In the genomic region with DNA sequence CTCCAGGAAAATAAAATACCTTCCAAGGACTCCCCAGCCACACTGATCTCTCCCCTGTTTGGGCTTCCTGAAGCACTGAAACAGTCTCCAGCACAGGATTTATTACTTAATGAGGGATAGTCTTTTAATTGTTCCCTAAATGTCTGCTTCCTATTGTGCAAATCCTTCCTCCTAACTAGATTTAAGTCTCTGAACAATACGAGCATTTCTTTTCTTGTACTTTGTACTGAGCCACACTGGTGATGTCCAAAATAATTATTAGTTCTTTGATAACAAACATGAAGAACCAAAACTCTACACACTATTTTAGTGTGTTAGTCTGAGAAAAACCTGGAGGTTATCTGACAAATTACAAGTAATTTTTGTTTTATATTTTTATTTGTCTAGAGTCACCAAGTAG, we compare ENCODE assay signal across 26 cellular contexts.
"Had no signal": no experiment of that assay in that cellular context is flagged by ENCODE, and none has a peak within 500 bp of the region (broad histone marks: within the 10 kb centered on the region; RNA-seq: fewer than 3 reads in every experiment).

No MANE protein-coding gene starts in this region.

- H3K27ac ChIP-seq: coronary artery, dorsolateral prefrontal cortex, neural progenitor cell, parathyroid adenoma, right atrium auricular region, suprapubic skin, tibial artery, VCaP had no signal

- H3K9ac ChIP-seq: neural progenitor cell, parathyroid adenoma had no signal

- H3K27me3 ChIP-seq: neural progenitor cell, right atrium auricular region, suprapubic skin, tibial artery had no signal

- DNase-seq: activated CD4-positive, alpha-beta memory T cell treated with anti-CD3 and anti-CD28 coated beads for 36 hours; activated CD4-positive, alpha-beta T cell treated with anti-CD3 and anti-CD28 coated beads for 48 hours; activated CD8-positive, alpha-beta memory T cell treated with anti-CD3 and anti-CD28 coated beads, Interleukin-2, amount 50 U/mL, for 4 hours; activated effector memory CD4-positive, alpha-beta T cell treated with anti-CD3 and anti-CD28 coated beads, Interleukin-2, amount 50 U/mL, for 16 hours; activated naive CD4-positive, alpha-beta T cell treated with anti-CD3 and anti-CD28 coated beads for 36 hours; activated naive CD8-positive, alpha-beta T cell treated with anti-CD3 and anti-CD28 coated beads, Interleukin-2, amount 10 ng/mL, durations not matched to agents 7 days and 5 days; activated T-cell treated with anti-CD3 and anti-CD28 coated beads, Interleukin-2, amount 50 U/mL, for 1 hour; amygdala; dorsolateral prefrontal cortex; effector memory CD4-positive, alpha-beta T cell; left ventricle myocardium superior; midbrain; naive thymus-derived CD4-positive, alpha-beta T cell; occipital lobe; stimulated activated CD4-positive, alpha-beta T cell treated with anti-CD3 and anti-CD28 coated beads, Interleukin-15, amount 100 ng/mL, for 24 hours; stimulated activated CD4-positive, alpha-beta T cell treated with anti-CD3 and anti-CD28 coated beads, Interleukin-2, amount 100 ng/mL, for 24 hours; stimulated activated naive B cell treated with anti-CD40 and anti-IgM and Interleukin-4, amounts not matched to agents 10 μg/mL and 1 μg/mL and 100 μg/mL, for 72 hours; tibial artery had no signal

- H3K9me3 Mint-ChIP-seq: activated naive CD4-positive, alpha-beta T cell treated with anti-CD3 and anti-CD28 coated beads for 36 hours; activated naive CD8-positive, alpha-beta T cell treated with anti-CD3 and anti-CD28 coated beads, Interleukin-2, amount 10 ng/mL, durations not matched to agents 7 days and 5 days; activated T-helper 1 cell treated with anti-CD3 and anti-CD28 coated beads, Interleukin-12 subunit alpha, Interleukin-12 subunit beta, Interleukin-2, Interleukin-4 antibody, amounts not matched to agents 30 ng/mL and 10 ng/mL and 1 ng/mL, durations not matched to agents 14 hours and 24 hours and 36 hours; central memory CD8-positive, alpha-beta T cell; stimulated activated naive B cell treated with anti-CD40 and anti-IgM and Interleukin-4, amounts not matched to agents 10 μg/mL and 1 μg/mL and 100 μg/mL, for 72 hours had no signal

- H3K4me1 ChIP-seq: parathyroid adenoma had no signal

- H3K4me2 ChIP-seq: neural progenitor cell had no signal

- H3K4me3 ChIP-seq: coronary artery, dorsolateral prefrontal cortex, neural progenitor cell, right atrium auricular region, suprapubic skin, tibial artery had no signal

- H3K36me3 Mint-ChIP-seq: activated CD4-positive, alpha-beta memory T cell treated with anti-CD3 and anti-CD28 coated beads for 36 hours; stimulated activated naive B cell treated with anti-CD40 and anti-IgM and Interleukin-4, amounts not matched to agents 10 μg/mL and 1 μg/mL and 100 μg/mL, for 72 hours had no signal

- H3K9me3 ChIP-seq: right atrium auricular region, suprapubic skin, tibial artery had no signal

- H3K4me1 Mint-ChIP-seq: central memory CD8-positive, alpha-beta T cell had no signal

- H2AFZ ChIP-seq: neural progenitor cell, parathyroid adenoma had no signal

- H3K36me3 ChIP-seq: neural progenitor cell, right atrium auricular region, suprapubic skin, tibial artery had no signal

- H3K4me3 Mint-ChIP-seq: activated CD4-positive, alpha-beta memory T cell treated with anti-CD3 and anti-CD28 coated beads for 36 hours; activated naive CD4-positive, alpha-beta T cell treated with anti-CD3 and anti-CD28 coated beads for 36 hours; activated naive CD8-positive, alpha-beta T cell treated with anti-CD3 and anti-CD28 coated beads, Interleukin-2, amount 10 ng/mL, durations not matched to agents 7 days and 5 days; activated T-helper 1 cell treated with anti-CD3 and anti-CD28 coated beads, Interleukin-12 subunit alpha, Interleukin-12 subunit beta, Interleukin-2, Interleukin-4 antibody, amounts not matched to agents 30 ng/mL and 10 ng/mL and 1 ng/mL, durations not matched to agents 14 hours and 24 hours and 36 hours; central memory CD8-positive, alpha-beta T cell; stimulated activated naive B cell treated with anti-CD40 and anti-IgM and Interleukin-4, amounts not matched to agents 10 μg/mL and 1 μg/mL and 100 μg/mL, for 72 hours had no signal

- H3K27ac Mint-ChIP-seq: activated CD4-positive, alpha-beta memory T cell treated with anti-CD3 and anti-CD28 coated beads for 36 hours; activated naive CD4-positive, alpha-beta T cell treated with anti-CD3 and anti-CD28 coated beads for 36 hours; activated naive CD8-positive, alpha-beta T cell treated with anti-CD3 and anti-CD28 coated beads, Interleukin-2, amount 10 ng/mL, durations not matched to agents 7 days and 5 days; activated T-helper 1 cell treated with anti-CD3 and anti-CD28 coated beads, Interleukin-12 subunit alpha, Interleukin-12 subunit beta, Interleukin-2, Interleukin-4 antibody, amounts not matched to agents 30 ng/mL and 10 ng/mL and 1 ng/mL, durations not matched to agents 14 hours and 24 hours and 36 hours; neural progenitor cell; stimulated activated naive B cell treated with anti-CD40 and anti-IgM and Interleukin-4, amounts not matched to agents 10 μg/mL and 1 μg/mL and 100 μg/mL, for 72 hours had no signal
